Comparison of ENCODE assay signal across 8 cellular contexts in the genomic region with DNA sequence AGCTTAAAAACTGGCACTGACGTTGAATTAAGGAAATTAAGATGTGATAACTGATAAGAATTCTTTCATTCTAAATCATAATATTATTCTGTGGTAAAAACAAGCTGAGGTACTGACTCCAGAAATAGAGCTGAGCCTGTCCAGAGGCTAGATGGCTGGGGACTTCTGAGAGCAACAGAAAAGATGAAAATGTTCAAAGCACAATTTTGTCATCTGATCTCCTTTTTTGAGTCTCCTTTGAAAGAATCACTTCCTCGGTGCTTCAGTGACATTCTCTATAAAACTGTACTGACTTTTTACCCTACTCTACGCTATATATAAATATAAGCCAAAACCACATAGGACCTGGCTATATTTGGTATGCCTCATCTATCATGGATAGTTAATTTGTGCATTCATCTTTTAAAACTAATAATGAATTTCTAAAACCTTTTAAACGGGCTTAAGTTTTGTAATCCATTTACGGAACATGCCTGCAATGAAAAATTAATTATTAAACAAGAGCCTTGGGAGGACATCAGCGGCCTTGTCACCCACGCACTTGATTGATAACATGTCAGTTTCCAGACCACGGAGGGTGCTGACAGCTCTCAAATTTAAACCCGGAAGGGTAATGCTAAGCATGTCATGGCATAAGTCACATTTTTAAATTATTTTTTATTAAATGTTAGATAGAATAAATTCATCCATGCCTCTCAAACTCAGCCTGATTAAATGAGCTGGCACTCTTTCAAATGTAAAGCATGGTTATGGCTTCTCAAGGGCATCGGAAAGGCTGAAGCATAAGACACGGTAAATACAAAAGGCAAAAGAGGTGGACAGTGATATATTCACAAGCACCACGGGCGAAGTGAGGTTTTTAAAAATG.
DNase-seq lines count a peak whose midpoint lies in the region; ATAC-seq and TF ChIP-seq lines count a peak whose summit lies in the region.

No MANE protein-coding gene starts in this region.

- H2AFZ ChIP-seq in PC-9: no peak overlapping the region

- peak overlapping the region; percentile 22 to 33 for H3K4me3 ChIP-seq in tibial artery
- no peak overlapping the region for H3K4me3 ChIP-seq in PC-9

- CTCF ChIA-PET in PC-9 (lab: Charles Lee): no interaction called here

- intact Hi-C loops in tibial artery (cut with DNase I; ENCODE audit: low total_unique reads): no loop called here
- intact Hi-C loops in PC-9 (cut with micrococcal nuclease; ENCODE audit: unreplicated experiment): no loop called here

- H3K4me1 ChIP-seq in foreskin keratinocyte: no peaks in the 10 kb centered on the region
- H3K4me1 ChIP-seq in tibial artery: peaks cover 0 to 13% (median 5%) of the 10 kb centered on the region in 4 donors
- no peaks in the 10 kb centered on the region for H3K4me1 ChIP-seq in PC-9 (replicated peaks; ENCODE audit: insufficient read depth)

- ATAC-seq in HG03457 (IDR thresholded peaks at IDR 0.05; ENCODE audit: unreplicated experiment): peak; percentile 44
- ATAC-seq in foreskin keratinocyte: peak; percentile 30
- no peak for ATAC-seq in SK-N-SH treated with all-trans-retinoic acid at 6 μM for 48 hours

- DNase-seq in NCI-H345 (lab: John Stamatoyannopoulos, UW) (peak; percentile 67), NCI-H345 treated with DMSO at 0.1 percent for 48 hours (lab: John Stamatoyannopoulos, UW; ENCODE audit: unreplicated experiment) (no peak), foreskin keratinocyte (no peak), tibial artery (no peak), PC-9 (no peak), mesenteric fat pad (ENCODE audit: low spot score) (no peak)

- H3K36me3 ChIP-seq in tibial artery: no peaks in the 10 kb centered on the region
- H3K36me3 ChIP-seq in PC-9 (ENCODE audit: low read depth): no peaks in the 10 kb centered on the region

- TF ChIP-seq CTCF in foreskin keratinocyte (conservative IDR thresholded peaks at IDR 0.05) (no peak), tibial artery (IDR thresholded peaks at IDR 0.05) (no peak), PC-9 (conservative IDR thresholded peaks at IDR 0.05) (no peak)

- POLR2A ChIA-PET in PC-9 (lab: Charles Lee; ENCODE audit: unreplicated experiment): no interaction called here

- H3F3A ChIP-seq in PC-9 (ENCODE audit: insufficient read depth, low read depth): no peaks in the 10 kb centered on the region

- H3K9me2 ChIP-seq in PC-9 (ENCODE audit: insufficient read depth): no peaks in the 10 kb centered on the region

- no peaks in the 10 kb centered on the region for H3K9me3 ChIP-seq in tibial artery
- no peaks in the 10 kb centered on the region for H3K9me3 ChIP-seq in PC-9 (ENCODE audit: insufficient read depth, low read depth)

- H4K20me1 ChIP-seq in PC-9 (ENCODE audit: insufficient read depth): no peaks in the 10 kb centered on the region

- no peak overlapping the region for H3K4me2 ChIP-seq in PC-9

- H3K27me3 ChIP-seq in foreskin keratinocyte (no peaks in the 10 kb centered on the region), tibial artery (no peaks in the 10 kb centered on the region), PC-9 (ENCODE audit: insufficient read depth, low read depth) (no peaks in the 10 kb centered on the region)

- H3K79me2 ChIP-seq in PC-9 (ENCODE audit: low read depth): no peaks in the 10 kb centered on the region

- BruUV-seq in PC-9 (replicated peaks; lab: Mats Ljungman, UMichigan): no TSS peak

- no peak overlapping the region for H3K27ac ChIP-seq in foreskin keratinocyte
- H3K27ac ChIP-seq in tibial artery: no peak overlapping the region
- no peak overlapping the region for H3K27ac ChIP-seq in PC-9

TF ChIP-seq in SK-N-SH treated with all-trans-retinoic acid at 6 μM for 48 hours, 23 proteins besides CTCF, POLR2A, EP300 and RAD21:
- TF ChIP-seq, protein P1, sequence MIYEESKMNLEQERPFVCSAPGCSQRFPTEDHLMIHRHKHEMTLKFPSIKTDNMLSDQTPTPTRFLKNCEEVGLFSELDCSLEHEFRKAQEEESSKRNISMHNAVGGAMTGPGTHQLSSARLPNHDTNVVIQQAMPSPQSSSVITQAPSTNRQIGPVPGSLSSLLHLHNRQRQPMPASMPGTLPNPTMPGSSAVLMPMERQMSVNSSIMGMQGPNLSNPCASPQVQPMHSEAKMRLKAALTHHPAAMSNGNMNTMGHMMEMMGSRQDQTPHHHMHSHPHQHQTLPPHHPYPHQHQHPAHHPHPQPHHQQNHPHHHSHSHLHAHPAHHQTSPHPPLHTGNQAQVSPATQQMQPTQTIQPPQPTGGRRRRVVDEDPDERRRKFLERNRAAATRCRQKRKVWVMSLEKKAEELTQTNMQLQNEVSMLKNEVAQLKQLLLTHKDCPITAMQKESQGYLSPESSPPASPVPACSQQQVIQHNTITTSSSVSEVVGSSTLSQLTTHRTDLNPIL (CRISPR knock-in tag; IDR thresholded peaks at IDR 0.05; ENCODE audit: low read depth): no peak
- TF ChIP-seq ZNF8 (CRISPR knock-in tag; IDR thresholded peaks at IDR 0.05): no peak
- TF ChIP-seq, protein P2, sequence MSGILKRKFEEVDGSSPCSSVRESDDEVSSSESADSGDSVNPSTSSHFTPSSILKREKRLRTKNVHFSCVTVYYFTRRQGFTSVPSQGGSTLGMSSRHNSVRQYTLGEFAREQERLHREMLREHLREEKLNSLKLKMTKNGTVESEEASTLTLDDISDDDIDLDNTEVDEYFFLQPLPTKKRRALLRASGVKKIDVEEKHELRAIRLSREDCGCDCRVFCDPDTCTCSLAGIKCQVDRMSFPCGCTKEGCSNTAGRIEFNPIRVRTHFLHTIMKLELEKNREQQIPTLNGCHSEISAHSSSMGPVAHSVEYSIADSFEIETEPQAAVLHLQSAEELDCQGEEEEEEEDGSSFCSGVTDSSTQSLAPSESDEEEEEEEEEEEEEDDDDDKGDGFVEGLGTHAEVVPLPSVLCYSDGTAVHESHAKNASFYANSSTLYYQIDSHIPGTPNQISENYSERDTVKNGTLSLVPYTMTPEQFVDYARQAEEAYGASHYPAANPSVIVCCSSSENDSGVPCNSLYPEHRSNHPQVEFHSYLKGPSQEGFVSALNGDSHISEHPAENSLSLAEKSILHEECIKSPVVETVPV (CRISPR knock-in tag; IDR thresholded peaks at IDR 0.05): no peak
- TF ChIP-seq, protein P3, sequence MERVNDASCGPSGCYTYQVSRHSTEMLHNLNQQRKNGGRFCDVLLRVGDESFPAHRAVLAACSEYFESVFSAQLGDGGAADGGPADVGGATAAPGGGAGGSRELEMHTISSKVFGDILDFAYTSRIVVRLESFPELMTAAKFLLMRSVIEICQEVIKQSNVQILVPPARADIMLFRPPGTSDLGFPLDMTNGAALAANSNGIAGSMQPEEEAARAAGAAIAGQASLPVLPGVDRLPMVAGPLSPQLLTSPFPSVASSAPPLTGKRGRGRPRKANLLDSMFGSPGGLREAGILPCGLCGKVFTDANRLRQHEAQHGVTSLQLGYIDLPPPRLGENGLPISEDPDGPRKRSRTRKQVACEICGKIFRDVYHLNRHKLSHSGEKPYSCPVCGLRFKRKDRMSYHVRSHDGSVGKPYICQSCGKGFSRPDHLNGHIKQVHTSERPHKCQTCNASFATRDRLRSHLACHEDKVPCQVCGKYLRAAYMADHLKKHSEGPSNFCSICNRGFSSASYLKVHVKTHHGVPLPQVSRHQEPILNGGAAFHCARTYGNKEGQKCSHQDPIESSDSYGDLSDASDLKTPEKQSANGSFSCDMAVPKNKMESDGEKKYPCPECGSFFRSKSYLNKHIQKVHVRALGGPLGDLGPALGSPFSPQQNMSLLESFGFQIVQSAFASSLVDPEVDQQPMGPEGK (CRISPR knock-in tag; IDR thresholded peaks at IDR 0.05; ENCODE audit: borderline replicate concordance): no peak
- TF ChIP-seq ESRRG (CRISPR knock-in tag; IDR thresholded peaks at IDR 0.05): no peak
- TF ChIP-seq, protein P4, sequence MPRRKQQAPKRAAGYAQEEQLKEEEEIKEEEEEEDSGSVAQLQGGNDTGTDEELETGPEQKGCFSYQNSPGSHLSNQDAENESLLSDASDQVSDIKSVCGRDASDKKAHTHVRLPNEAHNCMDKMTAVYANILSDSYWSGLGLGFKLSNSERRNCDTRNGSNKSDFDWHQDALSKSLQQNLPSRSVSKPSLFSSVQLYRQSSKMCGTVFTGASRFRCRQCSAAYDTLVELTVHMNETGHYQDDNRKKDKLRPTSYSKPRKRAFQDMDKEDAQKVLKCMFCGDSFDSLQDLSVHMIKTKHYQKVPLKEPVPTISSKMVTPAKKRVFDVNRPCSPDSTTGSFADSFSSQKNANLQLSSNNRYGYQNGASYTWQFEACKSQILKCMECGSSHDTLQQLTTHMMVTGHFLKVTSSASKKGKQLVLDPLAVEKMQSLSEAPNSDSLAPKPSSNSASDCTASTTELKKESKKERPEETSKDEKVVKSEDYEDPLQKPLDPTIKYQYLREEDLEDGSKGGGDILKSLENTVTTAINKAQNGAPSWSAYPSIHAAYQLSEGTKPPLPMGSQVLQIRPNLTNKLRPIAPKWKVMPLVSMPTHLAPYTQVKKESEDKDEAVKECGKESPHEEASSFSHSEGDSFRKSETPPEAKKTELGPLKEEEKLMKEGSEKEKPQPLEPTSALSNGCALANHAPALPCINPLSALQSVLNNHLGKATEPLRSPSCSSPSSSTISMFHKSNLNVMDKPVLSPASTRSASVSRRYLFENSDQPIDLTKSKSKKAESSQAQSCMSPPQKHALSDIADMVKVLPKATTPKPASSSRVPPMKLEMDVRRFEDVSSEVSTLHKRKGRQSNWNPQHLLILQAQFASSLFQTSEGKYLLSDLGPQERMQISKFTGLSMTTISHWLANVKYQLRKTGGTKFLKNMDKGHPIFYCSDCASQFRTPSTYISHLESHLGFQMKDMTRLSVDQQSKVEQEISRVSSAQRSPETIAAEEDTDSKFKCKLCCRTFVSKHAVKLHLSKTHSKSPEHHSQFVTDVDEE (CRISPR knock-in tag; IDR thresholded peaks at IDR 0.05): no peak
- no peak for TF ChIP-seq TCF4 (CRISPR knock-in tag; IDR thresholded peaks at IDR 0.05; ENCODE audit: borderline replicate concordance)
